14 cellular contexts compared by ENCODE assay signal in genomic region chr2:101983486-101983885, GRCh38. TPM values are rescaled to one million over a fixed set of nuclear protein-coding genes. Genes with fewer than 3 reads are reported as not detected.
DNase-seq lines count a peak whose midpoint lies in the region; ATAC-seq, FAIRE-seq and TF ChIP-seq lines count a peak whose summit lies in the region.
"Had no signal": no experiment of that assay in that cellular context is flagged by ENCODE, and none has a peak within 500 bp of the region (broad histone marks: within the 10 kb centered on the region; RNA-seq: fewer than 3 reads in every experiment).

No MANE protein-coding gene starts in this region.

- WGBS in heart right ventricle, 2 donors: 53 to 63% methylated on average over 8 of the region's 8 CpGs
- WGBS in right cardiac atrium: 58% methylated on average over 8 of the region's 8 CpGs

- H3K36me3 ChIP-seq in heart right ventricle (no peaks in the 10 kb centered on the region), astrocyte (ENCODE audit: insufficient read depth, low read length) (no peaks in the 10 kb centered on the region), keratinocyte (ENCODE audit: control insufficient read depth in 2 of 2, extremely low read depth in 1 of 2, insufficient read depth in 2 of 2, low read length in 2 of 2) (no peaks in the 10 kb centered on the region)

- DNase-seq in heart right ventricle (no peak), right cardiac atrium (no peak), astrocyte (ENCODE audit: low read depth) (peak; percentile 61), keratinocyte (ENCODE audit: low read depth, low spot score) (no peak), NCI-H774 (lab: John Stamatoyannopoulos, UW) (no peak), foreskin melanocyte (no peak)
- DNase-seq: activated CD8-positive, alpha-beta memory T cell treated with anti-CD3 and anti-CD28 coated beads, Interleukin-2, amount 50 U/mL, for 48 hours; body of pancreas had no signal

- peaks cover 6% of the 10 kb centered on the region for H3K4me1 Mint-ChIP-seq in astrocyte (ENCODE audit: low read depth, unreplicated experiment)
- H3K4me1 Mint-ChIP-seq: mesothelial cell of epicardium had no signal

- no peaks in the 10 kb centered on the region for H3K9me3 Mint-ChIP-seq in astrocyte (ENCODE audit: unreplicated experiment)
- H3K9me3 Mint-ChIP-seq: mesothelial cell of epicardium had no signal

- H3K4me3 ChIP-seq in heart right ventricle: no peak overlapping the region
- H3K4me3 ChIP-seq in right cardiac atrium (ENCODE audit: low read length): no peak overlapping the region
- H3K4me3 ChIP-seq in astrocyte (ENCODE audit: insufficient read depth, low read depth, low read length): no peak overlapping the region
- peak overlapping the region; percentile 13 to 42 (median 29) for H3K4me3 ChIP-seq in keratinocyte (ENCODE audit: control insufficient read depth in 2 of 3, extremely low read depth in 1 of 3, insufficient read depth in 2 of 3, low read depth in 1 of 3, low read length in 3 of 3)
- H3K4me3 ChIP-seq: body of pancreas had no signal

- ATAC-seq in heart right ventricle (peak in 6 of 8 donors; percentile 40 to 69 (median 54)), right cardiac atrium (no peak), HG03521 (IDR thresholded peaks at IDR 0.05; ENCODE audit: unreplicated experiment) (no peak), GM18502 (IDR thresholded peaks at IDR 0.05; ENCODE audit: poor library complexity, unreplicated experiment) (no peak)
- ATAC-seq: body of pancreas had no signal

- H3K27me3 ChIP-seq in heart right ventricle: no peaks in the 10 kb centered on the region
- H3K27me3 ChIP-seq in right cardiac atrium (ENCODE audit: control insufficient read depth, insufficient read depth): no peaks in the 10 kb centered on the region
- no peaks in the 10 kb centered on the region for H3K27me3 ChIP-seq in astrocyte (ENCODE audit: insufficient read depth, low read length)
- no peaks in the 10 kb centered on the region for H3K27me3 ChIP-seq in keratinocyte (ENCODE audit: control insufficient read depth, extremely low read depth, insufficient read depth, low read length)
- H3K27me3 ChIP-seq: body of pancreas had no signal

- peaks cover 19% of the 10 kb centered on the region for H3K27me3 Mint-ChIP-seq in astrocyte (ENCODE audit: low read depth, unreplicated experiment)

- H3K9ac ChIP-seq in astrocyte (ENCODE audit: low read length): no peak overlapping the region
- H3K9ac ChIP-seq in keratinocyte (ENCODE audit: control insufficient read depth, extremely low read depth, insufficient read depth, low read length): peak overlapping the region; percentile 65

- H3K4me2 ChIP-seq in astrocyte (ENCODE audit: low read length) (no peak overlapping the region), keratinocyte (ENCODE audit: control insufficient read depth, extremely low read depth, insufficient read depth, low read depth, low read length) (peak overlapping the region; percentile 81)

- H3K27ac ChIP-seq in heart right ventricle (no peak overlapping the region), right cardiac atrium (ENCODE audit: low read length) (no peak overlapping the region), astrocyte (ENCODE audit: low read depth, low read length) (no peak overlapping the region), keratinocyte (ENCODE audit: control insufficient read depth, insufficient read depth, low read length) (peak overlapping the region; percentile 89)
- H3K27ac ChIP-seq: body of pancreas, HL-60 had no signal

- H3K36me3 Mint-ChIP-seq in astrocyte (ENCODE audit: low read depth, unreplicated experiment): peaks cover 2% of the 10 kb centered on the region
- H3K36me3 Mint-ChIP-seq: mesothelial cell of epicardium had no signal

- H3K4me3 Mint-ChIP-seq in astrocyte (ENCODE audit: unreplicated experiment): no peak overlapping the region
- H3K4me3 Mint-ChIP-seq: mesothelial cell of epicardium had no signal

- H3K9me1 ChIP-seq in keratinocyte (ENCODE audit: control insufficient read depth, extremely low read depth, insufficient read depth, low read length): no peaks in the 10 kb centered on the region

- dilution Hi-C loops in keratinocyte (cut with MboI; ENCODE audit: extremely low pct_ligation_motif_present, low sequenced_read_pairs): no loop called here

- TF ChIP-seq CTCF in heart right ventricle (IDR thresholded peaks at IDR 0.05) (no peak), astrocyte (IDR thresholded peaks at IDR 0.05; ENCODE audit: insufficient read depth, low read depth, low read length) (no peak), keratinocyte (optimal IDR thresholded peaks at IDR 0.05 in 1 of 3, IDR thresholded peaks at IDR 0.05 in 1 of 3, conservative IDR thresholded peaks at IDR 0.05 in 1 of 3; ENCODE audit: extremely low read depth in 1 of 3, insufficient read depth in 2 of 3, low read length in 3 of 3) (no peak)

- FAIRE-seq in astrocyte (lab: Jason Lieb, UNC) (no peak), keratinocyte (lab: Jason Lieb, UNC) (peak; percentile 97)

- no peaks in the 10 kb centered on the region for H3K9me3 ChIP-seq in heart right ventricle
- H3K9me3 ChIP-seq in right cardiac atrium (ENCODE audit: control insufficient read depth, low read length): no peaks in the 10 kb centered on the region
- no peaks in the 10 kb centered on the region for H3K9me3 ChIP-seq in astrocyte (ENCODE audit: insufficient read depth, low read depth, low read length)
- no peaks in the 10 kb centered on the region for H3K9me3 ChIP-seq in keratinocyte (ENCODE audit: control insufficient read depth, low read depth, low read length)
- H3K9me3 ChIP-seq: body of pancreas had no signal

- intact Hi-C loops in heart right ventricle (cut with DNase I): loop anchor here in 3 of 10 donors (10.0 kb wide), 3 partner anchors 89 to 569 kb away; no protein-coding TSS in a partner anchor
- intact Hi-C loops in right cardiac atrium (cut with DNase I): no loop called here

- H2AFZ ChIP-seq in astrocyte (ENCODE audit: low read depth, low read length) (no peak overlapping the region), keratinocyte (ENCODE audit: control insufficient read depth, low read length) (no peak overlapping the region)

- no peak overlapping the region for H3K27ac Mint-ChIP-seq in astrocyte (ENCODE audit: unreplicated experiment)
- H3K27ac Mint-ChIP-seq: mesothelial cell of epicardium had no signal

- H4K20me1 ChIP-seq in astrocyte (ENCODE audit: insufficient read depth, low read length) (no peaks in the 10 kb centered on the region), keratinocyte (ENCODE audit: control insufficient read depth, extremely low read depth, insufficient read depth, low read length) (no peaks in the 10 kb centered on the region)

- H3K79me2 ChIP-seq in astrocyte (ENCODE audit: insufficient read depth, low read length) (no peaks in the 10 kb centered on the region), keratinocyte (ENCODE audit: control insufficient read depth, insufficient read depth, low read length) (no peaks in the 10 kb centered on the region)

- H3K4me1 ChIP-seq in heart right ventricle (peaks cover 0 to 10% (median 5%) of the 10 kb centered on the region in 9 donors), right cardiac atrium (ENCODE audit: control insufficient read depth, insufficient read depth, low read length) (no peaks in the 10 kb centered on the region), astrocyte (ENCODE audit: insufficient read depth, low read length) (no peaks in the 10 kb centered on the region), keratinocyte (ENCODE audit: control insufficient read depth, extremely low read depth, insufficient read depth, low read length) (peaks cover 70% of the 10 kb centered on the region)
- H3K4me1 ChIP-seq: body of pancreas had no signal

RNA-seq across cellular contexts. Expression of gene IL1R2, which starts 8.3 kb away (rescaled TPM):
- total RNA-seq in heart right ventricle (1 to 10 TPM in 4 of 10 donors, under 1 TPM in 4, not detected in 2; 0.34 to 3.0 (median 0.80) TPM), right cardiac atrium (1 to 10 TPM in 3 of 4 donors, not detected in 1; 3.0 to 4.3 (median 3.9) TPM), astrocyte (0.34 TPM in 1 of 2 replicates, not detected in the other)
- polyA plus RNA-seq in heart right ventricle (1 to 10 TPM; 1.9 to 9.4 TPM), right cardiac atrium (1.9 TPM), keratinocyte (24.6 to 57.3 TPM (median 47.7 TPM) in 3 replicates)
- 4.9 TPM for polyA plus RNA-seq in keratinocyte (2011; ENCODE audit: low read depth)
- polyA plus RNA-seq in keratinocyte (2011; cell fraction: cytosol; rRNA removed): 17.5 and 22.7 TPM in 2 replicates
- 21.9 and 23.7 TPM in 2 replicates for polyA plus RNA-seq in keratinocyte (2011; cell fraction: nucleus; rRNA removed)
- polyA plus RNA-seq in keratinocyte (2012; ENCODE audit: low replicate concordance): 14.9 and 38.8 TPM in 2 replicates
- polyA minus RNA-seq in keratinocyte: 16.9 to 36.7 TPM (median 32.0 TPM) in 3 replicates
- polyA minus RNA-seq in keratinocyte (2011; cell fraction: cytosol; rRNA and poly(A)+ RNA removed): 11.9 TPM
- polyA minus RNA-seq in keratinocyte (2011; cell fraction: nucleus; rRNA and poly(A)+ RNA removed): 9.6 and 10.4 TPM in 2 replicates
- total RNA-seq: mesothelial cell of epicardium, OCI-LY7 had no signal
- polyA plus RNA-seq: BJ had no signal

Comparison
In these comparisons a context has a peak if more than half of its experiments do, and no peak if none do; other contexts are left out.
1. ATAC-seq: peak in heart right ventricle (6 of 8); none in right cardiac atrium (0 of 2), HG03521 (single experiment) and GM18502 (single experiment).
2. H3K4me3 ChIP-seq: peak in keratinocyte (3 of 3); none in heart right ventricle (0 of 10), right cardiac atrium (single experiment) and astrocyte (single experiment).